In the genomic region with DNA sequence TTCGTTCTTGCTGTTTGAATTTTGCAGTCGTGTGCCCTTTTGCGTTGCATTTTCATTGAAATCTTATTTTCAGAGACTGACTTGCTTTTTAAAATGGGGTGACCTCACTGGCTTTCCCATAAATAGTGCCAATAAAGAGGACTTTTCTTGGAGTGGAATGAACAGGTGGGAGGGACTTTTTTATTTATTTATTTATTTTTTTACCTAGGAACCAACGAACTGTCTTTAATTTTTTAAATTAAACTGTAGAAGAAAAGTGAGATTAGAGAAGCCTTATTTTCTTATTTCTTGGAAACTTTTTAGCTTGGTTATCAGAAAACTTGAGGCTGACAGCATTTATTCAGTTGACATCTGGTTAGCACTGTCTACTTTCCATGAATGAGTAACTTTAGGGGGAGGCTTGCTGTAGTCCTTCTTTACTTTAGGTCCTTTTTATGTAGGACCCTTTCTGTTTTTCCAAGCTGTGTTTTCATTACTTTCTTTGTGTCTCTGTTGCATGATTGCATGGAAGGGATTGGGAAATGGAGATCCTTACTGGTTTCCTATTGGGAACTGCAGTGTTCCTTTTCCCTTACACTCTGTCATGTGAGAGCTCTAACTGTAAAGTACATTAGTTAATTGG, we compare ENCODE assay signal across 8 cellular contexts. TPM values are rescaled to one million over a fixed set of nuclear protein-coding genes. Genes with fewer than 3 reads are reported as not detected.
DNase-seq lines count a peak whose midpoint lies in the region; ATAC-seq and TF ChIP-seq lines count a peak whose summit lies in the region.

No MANE protein-coding gene starts in this region.

- in situ Hi-C loops in mammary epithelial cell (cut with MboI; ENCODE audit: low sequenced_read_pairs in 2 of 2), result no loop called here

- H3K9ac ChIP-seq in HUES6 (ENCODE audit: low read length), result no peak overlapping the region
- H3K9ac ChIP-seq in mammary epithelial cell (ENCODE audit: insufficient read depth, low read length), result no peak overlapping the region
- H3K9ac ChIP-seq in mucosa of stomach (ENCODE audit: low read length), result peak overlapping the region; percentile 58

- peaks cover 77% of the 10 kb centered on the region for H3K27me3 ChIP-seq in ACC112 (ENCODE audit: insufficient read depth, low read length)
- peaks cover 37% of the 10 kb centered on the region for H3K27me3 ChIP-seq in HUES6 (ENCODE audit: control insufficient read depth, insufficient read depth, low read length)
- peaks cover 33% of the 10 kb centered on the region for H3K27me3 ChIP-seq in mammary epithelial cell (ENCODE audit: insufficient read depth, low read length)
- H3K27me3 ChIP-seq in mucosa of stomach (ENCODE audit: control insufficient read depth, insufficient read depth, low read length), result peaks cover under 1% of the 10 kb centered on the region

- intact Hi-C loops in mammary epithelial cell (cut with micrococcal nuclease), result no loop called here

- no peaks in the 10 kb centered on the region for H3K36me3 ChIP-seq in ACC112 (ENCODE audit: insufficient read depth, low read length)
- no peaks in the 10 kb centered on the region for H3K36me3 ChIP-seq in HUES6 (ENCODE audit: control insufficient read depth, insufficient read depth, low read length)
- H3K36me3 ChIP-seq in mammary epithelial cell (ENCODE audit: insufficient read depth, low read length), result no peaks in the 10 kb centered on the region
- no peaks in the 10 kb centered on the region for H3K36me3 ChIP-seq in mucosa of stomach (ENCODE audit: control insufficient read depth, insufficient read depth, low read length)

- dilution Hi-C loops in mammary epithelial cell (cut with HindIII; ENCODE audit: low sequenced_read_pairs), result no loop called here

- no peak overlapping the region for H3K27ac ChIP-seq in ACC112 (ENCODE audit: low read depth, low read length)
- no peak overlapping the region for H3K27ac ChIP-seq in HUES6 (ENCODE audit: low read depth, low read length)
- no peak overlapping the region for H3K27ac ChIP-seq in mammary epithelial cell (ENCODE audit: insufficient read depth, low read depth, low read length)

- DNase-seq in mammary epithelial cell, result no peak
- no peak for DNase-seq in hypothalamus (lab: John Stamatoyannopoulos, UW)
- no peak for DNase-seq in Kasumi-1 (lab: John Stamatoyannopoulos, UW)
- DNase-seq in cerebellar nuclear complex (lab: John Stamatoyannopoulos, UW), result no peak

- H3K4me2 ChIP-seq in mammary epithelial cell (ENCODE audit: insufficient read depth, low read depth, low read length), result peak overlapping the region; percentile 71

- ATAC-seq in GM19328 (IDR thresholded peaks at IDR 0.05; ENCODE audit: unreplicated experiment), result no peak

- H3K4me1 ChIP-seq in ACC112 (ENCODE audit: control insufficient read depth, insufficient read depth, low read length, unreplicated experiment) (no peaks in the 10 kb centered on the region), HUES6 (ENCODE audit: control insufficient read depth, insufficient read depth, low read length) (peaks cover 15% of the 10 kb centered on the region), mammary epithelial cell (ENCODE audit: insufficient read depth, low read length) (peaks cover 9% of the 10 kb centered on the region), mucosa of stomach (ENCODE audit: control insufficient read depth, insufficient read depth, low read length) (peaks cover 7% of the 10 kb centered on the region)

- H3K9me3 ChIP-seq in HUES6 (ENCODE audit: control insufficient read depth, insufficient read depth, low read depth, low read length), result no peaks in the 10 kb centered on the region
- no peaks in the 10 kb centered on the region for H3K9me3 ChIP-seq in mammary epithelial cell (replicated peaks; ENCODE audit: insufficient read depth, low read length)
- H3K9me3 ChIP-seq in mucosa of stomach (ENCODE audit: control insufficient read depth, low read length), result no peaks in the 10 kb centered on the region

- H3K4me3 ChIP-seq in ACC112 (ENCODE audit: low read depth, low read length), result peak overlapping the region; percentile 71
- peak overlapping the region; percentile 71 for H3K4me3 ChIP-seq in HUES6 (ENCODE audit: low read depth, low read length)
- peak overlapping the region in 2 of 3 experiments; percentile 16 to 25 for H3K4me3 ChIP-seq in mammary epithelial cell (replicated peaks in 1 of 3; ENCODE audit: insufficient read depth in 1 of 3, low read depth in 2 of 3, low read length in 3 of 3)
- peak overlapping the region; percentile 89 for H3K4me3 ChIP-seq in mucosa of stomach (ENCODE audit: low read length)

- 7% methylated on average over 3 of the region's 4 CpGs for WGBS in mammary epithelial cell (ENCODE audit: low coverage, missing lambda C conversion rate)

- no peaks in the 10 kb centered on the region for H3K79me2 ChIP-seq in ACC112 (ENCODE audit: control insufficient read depth, insufficient read depth, low read length, unreplicated experiment)
- no peaks in the 10 kb centered on the region for H3K79me2 ChIP-seq in mammary epithelial cell (ENCODE audit: insufficient read depth, low read length)

- H2AFZ ChIP-seq in ACC112 (ENCODE audit: low read length, unreplicated experiment) (peak overlapping the region; percentile 48), mammary epithelial cell (ENCODE audit: low read depth, low read length) (peak overlapping the region; percentile 44)

- peaks cover 2% of the 10 kb centered on the region for H4K20me1 ChIP-seq in mammary epithelial cell (ENCODE audit: insufficient read depth, low read length)

- CTCF ChIA-PET in mammary epithelial cell (lab: Charles Lee; ENCODE audit: low non-redundant PET), result no interaction called here

- TF ChIP-seq CTCF in mammary epithelial cell (conservative IDR thresholded peaks at IDR 0.05 in 1 of 2, IDR thresholded peaks at IDR 0.05 in 1 of 2; ENCODE audit: extremely low read depth in 1 of 2, insufficient read depth in 1 of 2, low read depth in 1 of 2, low read length in 2 of 2), result no peak

- BruUV-seq in mammary epithelial cell (replicated peaks; lab: Mats Ljungman, UMichigan), result no TSS peak

RNA-seq across cellular contexts. Expression of gene SLAIN1, which starts 1.7 kb away (rescaled TPM):
- not detected for total RNA-seq in mammary epithelial cell
- not detected for polyA plus RNA-seq in mammary epithelial cell
- not detected for polyA minus RNA-seq in mammary epithelial cell

Comparison
In these comparisons a context has a peak if more than half of its experiments do, and no peak if none do; other contexts are left out.
1. H3K4me3 ChIP-seq: peak in every context shown above with its lines; median percentile 89 in mucosa of stomach; 71 in ACC112; 71 in HUES6; 20 in mammary epithelial cell.